Comparison of ENCODE assay signal across 8 cellular contexts in genomic region chr5:180830253-180831138, GRCh38. TPM values are rescaled to one million over a fixed set of nuclear protein-coding genes. Genes with fewer than 3 reads are reported as not detected.
A peak's percentile ranks its signal among the peaks of the same experiment; 100 is the strongest.
DNase-seq lines count a peak whose midpoint lies in the region; ATAC-seq and TF ChIP-seq lines count a peak whose summit lies in the region.

No MANE protein-coding gene starts in this region.

- peak; percentile 25 for ATAC-seq in GM21737 (IDR thresholded peaks at IDR 0.05; ENCODE audit: unreplicated experiment)
- peak; percentile 79 for ATAC-seq in left lung

- TF ChIP-seq CTCF in left lung (IDR thresholded peaks at IDR 0.05) = no peak

- H3K4me3 ChIP-seq in left lung = peak overlapping the region; percentile 61 to 93

- H3K4me1 ChIP-seq in left lung = peaks cover 19 to 61% of the 10 kb centered on the region in 2 donors

- no peaks in the 10 kb centered on the region for H3K9me3 ChIP-seq in left lung

- intact Hi-C loops in left lung (cut with DNase I) = no loop called here

- H3K27me3 ChIP-seq in left lung = no peaks in the 10 kb centered on the region

- DNase-seq in GDM1 (lab: John Stamatoyannopoulos, UW) (peak; percentile 45), M059J (ENCODE audit: low read depth) (peak; percentile 47), cerebellum (ENCODE audit: low spot score) (peak; percentile 79), left lung (peak; percentile 86 to 91), mesenteric fat pad (ENCODE audit: low spot score) (no peak)
- DNase-seq in activated CD4-positive, CD25-positive, alpha-beta regulatory T cell treated with anti-CD3 and anti-CD28 coated beads, Interleukin-2, amount 50 U/mL, for 72 hours = peak; percentile 74
- DNase-seq in stimulated activated CD4-positive, alpha-beta T cell treated with anti-CD3 and anti-CD28 coated beads, TNF-alpha, amount 100 ng/mL, for 1 hour (ENCODE audit: low read depth in 3 of 3, low spot score in 1 of 3) = peak; percentile 35 to 53 (median 36)

- peak overlapping the region; percentile 97 to 99 for H3K27ac ChIP-seq in left lung

- peaks cover 0 to 22% of the 10 kb centered on the region in 2 donors for H3K36me3 ChIP-seq in left lung

RNA-seq across cellular contexts. Expression of gene MGAT1, which starts 27.9 kb away (rescaled TPM):
- 66.3 and 107 TPM in 2 replicates for total RNA-seq in M059J (2014; rRNA removed; shearing (Covaris generic))
- total RNA-seq in cerebellum (24.1 TPM), left lung (100 to 1,000 TPM; 160 to 263 TPM), mesenteric fat pad (380 TPM)

RNA-seq across cellular contexts. Expression of gene ZFP62, which starts 30.6 kb away (rescaled TPM):
- total RNA-seq in M059J (2014; rRNA removed; shearing (Covaris generic)) = 8.4 and 16.9 TPM in 2 replicates
- total RNA-seq in cerebellum = 42.8 TPM
- 10 to 100 TPM; 21.4 to 22.1 TPM for total RNA-seq in left lung
- total RNA-seq in mesenteric fat pad = 9.1 TPM
